8 cellular contexts compared by ENCODE assay signal in the genomic region with DNA sequence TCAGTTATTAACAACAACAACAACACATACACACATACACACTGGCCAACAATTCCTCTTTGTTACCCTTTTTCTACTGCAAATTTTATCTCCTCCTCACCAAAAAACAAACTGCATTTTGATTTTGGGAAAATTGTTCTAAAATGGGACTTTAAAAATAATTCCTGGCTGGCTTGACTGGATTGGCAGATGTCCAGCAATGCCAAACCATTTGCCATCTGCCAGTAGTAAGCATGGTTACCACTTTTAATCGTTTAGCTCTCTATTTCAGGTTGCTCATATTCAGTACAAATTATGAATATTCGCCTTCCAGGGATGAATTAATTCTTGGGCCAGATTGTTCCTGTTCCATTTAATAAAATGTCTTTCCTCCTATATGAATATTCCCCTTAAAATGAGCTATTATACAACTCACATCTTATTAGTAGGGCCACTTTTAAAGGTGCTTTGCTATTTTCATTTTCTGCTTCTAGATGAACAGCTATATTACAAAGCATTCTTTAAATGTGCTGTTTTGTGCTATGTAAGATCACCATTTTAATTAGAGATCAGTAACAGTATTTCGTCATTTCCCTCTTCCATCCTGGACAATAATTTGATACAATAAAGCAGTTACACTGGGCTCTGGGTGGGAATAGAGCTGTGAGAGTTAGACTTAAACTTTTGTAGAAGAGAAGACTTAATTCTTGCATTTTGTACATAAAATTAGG. TPM values are rescaled to one million over a fixed set of nuclear protein-coding genes. Genes with fewer than 3 reads are reported as not detected.
DNase-seq lines count a peak whose midpoint lies in the region; ATAC-seq, FAIRE-seq and TF ChIP-seq lines count a peak whose summit lies in the region.
"Had no signal": no experiment of that assay in that cellular context is flagged by ENCODE, and none has a peak within 500 bp of the region (broad histone marks: within the 10 kb centered on the region; RNA-seq: fewer than 3 reads in every experiment).

No MANE protein-coding gene starts in this region.

- CTCF ChIA-PET in endothelial cell of umbilical vein (lab: Charles Lee): interaction anchor here (0.9 to 3.5 kb wide), 4 partner anchors 8 to 138 kb away, joined by 3 to 13 read pairs (median 4); no protein-coding TSS in a partner anchor

- TF ChIP-seq CTCF in endothelial cell of umbilical vein (IDR thresholded peaks at IDR 0.05; ENCODE audit: extremely low read depth in 1 of 2, insufficient read depth in 1 of 2, low read depth in 1 of 2, low read length in 2 of 2): no peak

- H3K27ac ChIP-seq in endothelial cell of umbilical vein (ENCODE audit: insufficient read depth, low read depth, low read length): no peak overlapping the region

- H3K9ac ChIP-seq in endothelial cell of umbilical vein (replicated peaks; ENCODE audit: extremely low read depth, insufficient read depth, low read length) (no peak overlapping the region), skeletal muscle satellite cell (ENCODE audit: low read depth, low read length) (peak overlapping the region; percentile 14)

- H3K4me2 ChIP-seq in endothelial cell of umbilical vein (ENCODE audit: insufficient read depth, low read length) (no peak overlapping the region), skeletal muscle satellite cell (ENCODE audit: low read length) (peak overlapping the region; percentile 76)

- intact Hi-C loops in endothelial cell of umbilical vein (cut with micrococcal nuclease): no loop called here

- no peak overlapping the region for H3K4me3 ChIP-seq in endothelial cell of umbilical vein (replicated peaks in 1 of 3; ENCODE audit: insufficient read depth in 1 of 3, low read depth in 1 of 3, low read length in 3 of 3)
- H3K4me3 ChIP-seq in skeletal muscle satellite cell (ENCODE audit: low read length): peak overlapping the region; percentile 48

- POLR2A ChIA-PET in endothelial cell of umbilical vein (lab: Charles Lee): no interaction called here

- DNase-seq in OCI-M1 (lab: John Stamatoyannopoulos, UW): peak; percentile 53
- DNase-seq in endothelial cell of umbilical vein (ENCODE audit: low read depth, low spot score): no peak
- no peak for DNase-seq in ecto neural progenitor cell (ENCODE audit: low spot score)
- DNase-seq: H9 had no signal

- no peak for TF ChIP-seq POLR2A in endothelial cell of umbilical vein (IDR thresholded peaks at IDR 0.05; ENCODE audit: low read depth, low read length)

- no TSS peak for BruUV-seq in endothelial cell of umbilical vein (replicated peaks; lab: Mats Ljungman, UMichigan)

- H3K36me3 ChIP-seq in endothelial cell of umbilical vein (ENCODE audit: control insufficient read depth in 2 of 2, extremely low read depth in 1 of 2, insufficient read depth in 2 of 2, low read length in 2 of 2) (no peaks in the 10 kb centered on the region), skeletal muscle satellite cell (ENCODE audit: insufficient read depth, low read length) (no peaks in the 10 kb centered on the region)

- no peaks in the 10 kb centered on the region for H4K20me1 ChIP-seq in endothelial cell of umbilical vein (replicated peaks; ENCODE audit: control insufficient read depth, extremely low read depth, insufficient read depth, low read length)

- FAIRE-seq in endothelial cell of umbilical vein (lab: Jason Lieb, UNC): no peak

- H2AFZ ChIP-seq in endothelial cell of umbilical vein (ENCODE audit: low read depth, low read length): peak overlapping the region; percentile 41

- no peaks in the 10 kb centered on the region for H3K4me1 ChIP-seq in endothelial cell of umbilical vein (ENCODE audit: control insufficient read depth, extremely low read depth, insufficient read depth, low read length)
- peaks cover 22% of the 10 kb centered on the region for H3K4me1 ChIP-seq in skeletal muscle satellite cell (ENCODE audit: control insufficient read depth, insufficient read depth, low read length)

- no peaks in the 10 kb centered on the region for H3K79me2 ChIP-seq in endothelial cell of umbilical vein (ENCODE audit: control insufficient read depth, insufficient read depth, low read length)

- ATAC-seq in GM18907 (IDR thresholded peaks at IDR 0.05; ENCODE audit: unreplicated experiment) (peak; percentile 11), HG03108 (IDR thresholded peaks at IDR 0.05; ENCODE audit: unreplicated experiment) (no peak), HG03565 (IDR thresholded peaks at IDR 0.05; ENCODE audit: unreplicated experiment) (no peak)

- H3K9me3 ChIP-seq in endothelial cell of umbilical vein (replicated peaks; ENCODE audit: control insufficient read depth, insufficient read depth, low read length) (no peaks in the 10 kb centered on the region), skeletal muscle satellite cell (replicated peaks; ENCODE audit: low read length) (no peaks in the 10 kb centered on the region)

- dilution Hi-C loops in endothelial cell of umbilical vein (cut with MboI; ENCODE audit: extremely low pct_ligation_motif_present, low sequenced_read_pairs): no loop called here

- no peaks in the 10 kb centered on the region for H3K9me1 ChIP-seq in endothelial cell of umbilical vein (replicated peaks; ENCODE audit: control insufficient read depth, extremely low read depth, insufficient read depth, low read length)

- H3K27me3 ChIP-seq in endothelial cell of umbilical vein (ENCODE audit: control insufficient read depth in 2 of 2, insufficient read depth in 2 of 2, low read length in 2 of 2) (no peaks in the 10 kb centered on the region), skeletal muscle satellite cell (ENCODE audit: control insufficient read depth, insufficient read depth, low read length) (no peaks in the 10 kb centered on the region)

TF ChIP-seq in endothelial cell of umbilical vein, 7 proteins besides CTCF, POLR2A, EP300 and RAD21:
- TF ChIP-seq POLR2AphosphoS5 (IDR thresholded peaks at IDR 0.05; ENCODE audit: insufficient read depth, low read depth, low read length): no peak
- TF ChIP-seq MYC (IDR thresholded peaks at IDR 0.05; ENCODE audit: low read depth, low read length): no peak
- TF ChIP-seq EZH2 (IDR thresholded peaks at IDR 0.05; ENCODE audit: borderline replicate concordance, low read depth, low read length, severe bottlenecking): no peak
- TF ChIP-seq MAX (IDR thresholded peaks at IDR 0.05; ENCODE audit: insufficient read depth, insufficient read length): no peak
- no peak for TF ChIP-seq FOS (IDR thresholded peaks at IDR 0.05; ENCODE audit: borderline replicate concordance, insufficient read depth, low read length)
- TF ChIP-seq JUN (IDR thresholded peaks at IDR 0.05; ENCODE audit: borderline replicate concordance, insufficient read depth, insufficient read length, low read depth): no peak
- no peak for TF ChIP-seq GATA2 (IDR thresholded peaks at IDR 0.05; ENCODE audit: insufficient read depth, insufficient read length, low read depth, low read length)

RNA-seq across cellular contexts. Expression of gene SMNDC1, which starts 35.6 kb away (rescaled TPM):
- total RNA-seq in endothelial cell of umbilical vein: 38.5 and 39.3 TPM in 2 replicates
- 4.7 and 7.1 TPM in 2 replicates for polyA plus RNA-seq in endothelial cell of umbilical vein
- polyA plus RNA-seq in endothelial cell of umbilical vein (2011; cell fraction: cytosol; rRNA removed): 15.2 and 16.1 TPM in 2 replicates
- 19.0 and 24.5 TPM in 2 replicates for polyA plus RNA-seq in endothelial cell of umbilical vein (2011; cell fraction: nucleus; rRNA removed)
- polyA plus RNA-seq in endothelial cell of umbilical vein (2012): 29.1 and 30.7 TPM in 2 replicates
- 4.4 and 5.6 TPM in 2 replicates for polyA minus RNA-seq in endothelial cell of umbilical vein
- 6.0 TPM for polyA minus RNA-seq in endothelial cell of umbilical vein (2011; cell fraction: cytosol; rRNA and poly(A)+ RNA removed)
- 24.8 and 29.1 TPM in 2 replicates for polyA minus RNA-seq in endothelial cell of umbilical vein (2011; cell fraction: nucleus; rRNA and poly(A)+ RNA removed)
- total RNA-seq in skeletal muscle satellite cell (2012; rRNA removed): 5.2 and 8.9 TPM in 2 replicates
